9 cellular contexts compared by ENCODE assay signal in genomic region chr14:70045715-70046535, GRCh38.
A peak's percentile ranks its signal among the peaks of the same experiment; 100 is the strongest.
DNase-seq lines count a peak whose midpoint lies in the region; ATAC-seq, FAIRE-seq and TF ChIP-seq lines count a peak whose summit lies in the region.
"Had no signal": no experiment of that assay in that cellular context is flagged by ENCODE, and none has a peak within 500 bp of the region (broad histone marks: within the 10 kb centered on the region; RNA-seq: fewer than 3 reads in every experiment).

No MANE protein-coding gene starts in this region.

- no peak overlapping the region for H4K5ac ChIP-seq in mesendoderm (ENCODE audit: low read length)

- intact Hi-C loops in endothelial cell of umbilical vein (cut with micrococcal nuclease), result loop anchor here (1.0 to 2.0 kb wide), 5 partner anchors 28 to 771 kb away; no protein-coding TSS in a partner anchor
- intact Hi-C loops in activated T-helper 1 cell treated with anti-CD3 and anti-CD28 coated beads, Interleukin-12 subunit alpha, Interleukin-12 subunit beta, Interleukin-2, Interleukin-4 antibody, amounts not matched to agents 30 ng/mL and 10 ng/mL and 1 ng/mL, durations not matched to agents 14 hours and 24 hours and 36 hours (cut with micrococcal nuclease), result no loop called here

- no peak overlapping the region for H4K8ac ChIP-seq in mesendoderm (ENCODE audit: low read depth, low read length)

- no peaks in the 10 kb centered on the region for H3K36me3 ChIP-seq in endothelial cell of umbilical vein (ENCODE audit: control insufficient read depth in 2 of 2, extremely low read depth in 1 of 2, insufficient read depth in 2 of 2, low read length in 2 of 2)
- no peaks in the 10 kb centered on the region for H3K36me3 ChIP-seq in mesendoderm (ENCODE audit: control insufficient read depth, insufficient read depth, low read length)

- dilution Hi-C loops in endothelial cell of umbilical vein (cut with MboI; ENCODE audit: extremely low pct_ligation_motif_present, low sequenced_read_pairs), result no loop called here

- CTCF ChIA-PET in endothelial cell of umbilical vein (lab: Charles Lee), result interaction anchor here (0.7 to 3.0 kb wide), 6 partner anchors 25 to 668 kb away, joined by 3 to 20 read pairs (median 4); no protein-coding TSS in a partner anchor

- H3K4me3 Mint-ChIP-seq in activated T-helper 1 cell treated with anti-CD3 and anti-CD28 coated beads, Interleukin-12 subunit alpha, Interleukin-12 subunit beta, Interleukin-2, Interleukin-4 antibody, amounts not matched to agents 30 ng/mL and 10 ng/mL and 1 ng/mL, durations not matched to agents 14 hours and 24 hours and 36 hours, result no peak overlapping the region

- H3K9me3 Mint-ChIP-seq in activated T-helper 1 cell treated with anti-CD3 and anti-CD28 coated beads, Interleukin-12 subunit alpha, Interleukin-12 subunit beta, Interleukin-2, Interleukin-4 antibody, amounts not matched to agents 30 ng/mL and 10 ng/mL and 1 ng/mL, durations not matched to agents 14 hours and 24 hours and 36 hours, result no peaks in the 10 kb centered on the region

- POLR2A ChIA-PET in endothelial cell of umbilical vein (lab: Charles Lee), result no interaction called here

- H3K4ac ChIP-seq in mesendoderm (ENCODE audit: low read depth, low read length), result no peak overlapping the region

- no peak overlapping the region for H3K18ac ChIP-seq in mesendoderm (ENCODE audit: low read length)

- ATAC-seq in GM21390 (IDR thresholded peaks at IDR 0.05; ENCODE audit: unreplicated experiment) (no peak), HG02642 (IDR thresholded peaks at IDR 0.05; ENCODE audit: poor library complexity, unreplicated experiment) (no peak)

- H3K27me3 ChIP-seq in endothelial cell of umbilical vein (ENCODE audit: control insufficient read depth in 2 of 2, insufficient read depth in 2 of 2, low read length in 2 of 2), result peaks cover 0 to 3% of the 10 kb centered on the region in 2 experiments
- no peaks in the 10 kb centered on the region for H3K27me3 ChIP-seq in mesendoderm (ENCODE audit: insufficient read depth, low read length, poor library complexity)

- H3K9ac ChIP-seq in endothelial cell of umbilical vein (replicated peaks; ENCODE audit: extremely low read depth, insufficient read depth, low read length), result no peak overlapping the region
- no peak overlapping the region for H3K9ac ChIP-seq in mesendoderm (ENCODE audit: low read length)
- H3K9ac ChIP-seq: KMS-11 had no signal

- no peak overlapping the region for H2AK5ac ChIP-seq in mesendoderm (ENCODE audit: low read length)

- H3K27me3 Mint-ChIP-seq in activated T-helper 1 cell treated with anti-CD3 and anti-CD28 coated beads, Interleukin-12 subunit alpha, Interleukin-12 subunit beta, Interleukin-2, Interleukin-4 antibody, amounts not matched to agents 30 ng/mL and 10 ng/mL and 1 ng/mL, durations not matched to agents 14 hours and 24 hours and 36 hours (ENCODE audit: insufficient read depth), result peaks cover 12% of the 10 kb centered on the region

- peak; percentile 77 for FAIRE-seq in endothelial cell of umbilical vein (lab: Jason Lieb, UNC)

- no peak overlapping the region for H2BK15ac ChIP-seq in mesendoderm (replicated peaks; ENCODE audit: low read depth)

- H3K4me2 ChIP-seq in endothelial cell of umbilical vein (ENCODE audit: insufficient read depth, low read length) (no peak overlapping the region), mesendoderm (ENCODE audit: low read length) (no peak overlapping the region)
- H3K4me2 ChIP-seq: KMS-11 had no signal

- peak; percentile 74 for DNase-seq in DMS153 treated with DMSO at 0.1 percent for 48 hours (lab: John Stamatoyannopoulos, UW; ENCODE audit: unreplicated experiment)
- DNase-seq in Jurkat, Clone E6-1 (ENCODE audit: low read depth, low spot score), result peak; percentile 8
- peak; percentile 56 for DNase-seq in OCI-M1 (lab: John Stamatoyannopoulos, UW)
- DNase-seq in endothelial cell of umbilical vein (ENCODE audit: low read depth, low spot score), result peak; percentile 56
- DNase-seq in mesendoderm, result peak; percentile 85
- DNase-seq in activated T-helper 1 cell treated with anti-CD3 and anti-CD28 coated beads, Interleukin-12 subunit alpha, Interleukin-12 subunit beta, Interleukin-2, Interleukin-4 antibody, amounts not matched to agents 30 ng/mL and 10 ng/mL and 1 ng/mL, durations not matched to agents 14 hours and 24 hours and 36 hours (ENCODE audit: low spot score), result no peak

- H3K79me1 ChIP-seq in mesendoderm (ENCODE audit: low read length), result no peaks in the 10 kb centered on the region

- no peak overlapping the region for H2BK120ac ChIP-seq in mesendoderm (ENCODE audit: low read depth, low read length)

- TF ChIP-seq CTCF in endothelial cell of umbilical vein (IDR thresholded peaks at IDR 0.05; ENCODE audit: extremely low read depth in 1 of 2, insufficient read depth in 1 of 2, low read depth in 1 of 2, low read length in 2 of 2), result peak; percentile 56 to 91

- no peak overlapping the region for H3K4me3 ChIP-seq in Jurkat, Clone E6-1 (ENCODE audit: low read length)
- no peak overlapping the region for H3K4me3 ChIP-seq in endothelial cell of umbilical vein (replicated peaks in 1 of 3; ENCODE audit: insufficient read depth in 1 of 3, low read depth in 1 of 3, low read length in 3 of 3)
- no peak overlapping the region for H3K4me3 ChIP-seq in mesendoderm (ENCODE audit: low read length)

- no peak overlapping the region for H3K27ac ChIP-seq in endothelial cell of umbilical vein (ENCODE audit: insufficient read depth, low read depth, low read length)
- no peak overlapping the region for H3K27ac ChIP-seq in mesendoderm (ENCODE audit: low read depth, low read length)
- H3K27ac ChIP-seq: KMS-11 had no signal

- no peaks in the 10 kb centered on the region for H3K36me3 Mint-ChIP-seq in activated T-helper 1 cell treated with anti-CD3 and anti-CD28 coated beads, Interleukin-12 subunit alpha, Interleukin-12 subunit beta, Interleukin-2, Interleukin-4 antibody, amounts not matched to agents 30 ng/mL and 10 ng/mL and 1 ng/mL, durations not matched to agents 14 hours and 24 hours and 36 hours (ENCODE audit: low read depth)

- no TSS peak for BruUV-seq in endothelial cell of umbilical vein (replicated peaks; lab: Mats Ljungman, UMichigan)

- no peaks in the 10 kb centered on the region for H4K20me1 ChIP-seq in endothelial cell of umbilical vein (replicated peaks; ENCODE audit: control insufficient read depth, extremely low read depth, insufficient read depth, low read length)

- H3K79me2 ChIP-seq in endothelial cell of umbilical vein (ENCODE audit: control insufficient read depth, insufficient read depth, low read length) (no peaks in the 10 kb centered on the region), mesendoderm (ENCODE audit: control insufficient read depth, insufficient read depth, low read length) (no peaks in the 10 kb centered on the region)

- no peak for TF ChIP-seq POLR2A in endothelial cell of umbilical vein (IDR thresholded peaks at IDR 0.05; ENCODE audit: low read depth, low read length)

- no peaks in the 10 kb centered on the region for H3K9me1 ChIP-seq in endothelial cell of umbilical vein (replicated peaks; ENCODE audit: control insufficient read depth, extremely low read depth, insufficient read depth, low read length)

- H3K27ac Mint-ChIP-seq in activated T-helper 1 cell treated with anti-CD3 and anti-CD28 coated beads, Interleukin-12 subunit alpha, Interleukin-12 subunit beta, Interleukin-2, Interleukin-4 antibody, amounts not matched to agents 30 ng/mL and 10 ng/mL and 1 ng/mL, durations not matched to agents 14 hours and 24 hours and 36 hours, result no peak overlapping the region

- no peaks in the 10 kb centered on the region for H3K4me1 Mint-ChIP-seq in activated T-helper 1 cell treated with anti-CD3 and anti-CD28 coated beads, Interleukin-12 subunit alpha, Interleukin-12 subunit beta, Interleukin-2, Interleukin-4 antibody, amounts not matched to agents 30 ng/mL and 10 ng/mL and 1 ng/mL, durations not matched to agents 14 hours and 24 hours and 36 hours (ENCODE audit: low read depth)

- no peaks in the 10 kb centered on the region for H3K9me3 ChIP-seq in endothelial cell of umbilical vein (replicated peaks; ENCODE audit: control insufficient read depth, insufficient read depth, low read length)

- no CpG with 5 or more reads among the region's 23 CpGs for WGBS in mesendoderm (ENCODE audit: extremely low coverage, insufficient coverage, low lambda C conversion rate)

- no peak overlapping the region for H3K23ac ChIP-seq in mesendoderm (ENCODE audit: low read length)

- no peak overlapping the region for H2AFZ ChIP-seq in endothelial cell of umbilical vein (ENCODE audit: low read depth, low read length)

- no peak overlapping the region for H3K56ac ChIP-seq in mesendoderm (ENCODE audit: low read length)

- no peak overlapping the region for H2BK5ac ChIP-seq in mesendoderm (ENCODE audit: low read length)

- H3K4me1 ChIP-seq in endothelial cell of umbilical vein (ENCODE audit: control insufficient read depth, extremely low read depth, insufficient read depth, low read length) (no peaks in the 10 kb centered on the region), mesendoderm (ENCODE audit: control insufficient read depth, low read depth, low read length) (peaks cover 2% of the 10 kb centered on the region)

TF ChIP-seq in endothelial cell of umbilical vein, 7 proteins besides CTCF, POLR2A, EP300 and RAD21:
- no peak for TF ChIP-seq JUN (IDR thresholded peaks at IDR 0.05; ENCODE audit: borderline replicate concordance, insufficient read depth, insufficient read length, low read depth)
- TF ChIP-seq, protein P1, sequence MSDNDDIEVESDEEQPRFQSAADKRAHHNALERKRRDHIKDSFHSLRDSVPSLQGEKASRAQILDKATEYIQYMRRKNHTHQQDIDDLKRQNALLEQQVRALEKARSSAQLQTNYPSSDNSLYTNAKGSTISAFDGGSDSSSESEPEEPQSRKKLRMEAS (IDR thresholded peaks at IDR 0.05; ENCODE audit: insufficient read depth, insufficient read length), result peak; percentile 44
- TF ChIP-seq GATA2 (IDR thresholded peaks at IDR 0.05; ENCODE audit: insufficient read depth, insufficient read length, low read depth, low read length), result no peak
- no peak for TF ChIP-seq POLR2AphosphoS5 (IDR thresholded peaks at IDR 0.05; ENCODE audit: insufficient read depth, low read depth, low read length)
- peak; percentile 49 for TF ChIP-seq MYC (IDR thresholded peaks at IDR 0.05; ENCODE audit: low read depth, low read length)
- no peak for TF ChIP-seq FOS (IDR thresholded peaks at IDR 0.05; ENCODE audit: borderline replicate concordance, insufficient read depth, low read length)
- TF ChIP-seq EZH2 (IDR thresholded peaks at IDR 0.05; ENCODE audit: borderline replicate concordance, low read depth, low read length, severe bottlenecking), result no peak
TF ChIP-seq in endothelial cell of umbilical vein: peak in this region for 2.
